Comparison of ENCODE assay signal across 10 cellular contexts in the genomic region with DNA sequence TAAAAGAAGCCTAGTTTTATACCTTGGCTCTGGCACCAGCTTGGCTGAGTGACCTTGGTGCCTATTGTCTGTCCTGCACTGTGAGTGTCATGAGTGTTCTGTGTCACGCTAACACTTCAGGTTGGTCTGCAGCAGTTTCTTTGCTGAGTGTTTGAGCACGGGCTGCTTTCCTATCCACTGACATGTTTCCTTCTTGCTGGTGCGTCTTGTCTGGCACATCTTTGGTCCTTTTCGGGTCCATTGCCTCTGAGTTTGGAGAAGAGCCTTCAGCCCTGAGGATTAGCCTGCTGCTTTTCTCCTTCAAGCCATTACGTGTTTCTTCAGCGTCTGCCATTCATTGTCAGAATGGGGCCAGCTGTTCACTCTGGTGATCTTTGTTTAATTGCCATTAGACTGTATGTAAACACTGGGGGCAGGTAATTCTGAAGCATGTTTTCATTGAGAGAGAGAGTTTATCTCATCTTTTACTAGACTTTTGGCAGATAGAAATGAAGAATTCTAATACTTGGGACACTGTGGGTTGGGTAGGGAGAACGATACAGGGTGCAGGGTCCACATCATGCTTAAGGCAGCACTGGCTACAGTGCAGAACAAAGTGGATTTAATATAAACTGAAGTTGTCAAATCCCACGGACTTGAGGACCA. TPM values are rescaled to one million over a fixed set of nuclear protein-coding genes. Genes with fewer than 3 reads are reported as not detected.
A peak's percentile ranks its signal among the peaks of the same experiment; 100 is the strongest.
DNase-seq lines count a peak whose midpoint lies in the region; ATAC-seq and TF ChIP-seq lines count a peak whose summit lies in the region.
"Had no signal": no experiment of that assay in that cellular context is flagged by ENCODE, and none has a peak within 500 bp of the region (broad histone marks: within the 10 kb centered on the region; RNA-seq: fewer than 3 reads in every experiment).

No MANE protein-coding gene starts in this region.

- peaks cover 4% of the 10 kb centered on the region; the same call in 1 of the 2 replicates for H3K9me1 ChIP-seq in IMR-90 (ENCODE audit: insufficient read depth, low read length)

- no peaks in the 10 kb centered on the region for H3K36me3 ChIP-seq in IMR-90 (ENCODE audit: control insufficient read depth, insufficient read depth, low read length)
- H3K36me3 ChIP-seq in PC-3 (ENCODE audit: low read depth, low read length): no peaks in the 10 kb centered on the region

- no peak overlapping the region for H3K9ac ChIP-seq in IMR-90 (ENCODE audit: low read depth, low read length)
- H3K9ac ChIP-seq in PC-3 (ENCODE audit: low read length): no peak overlapping the region

- H3K18ac ChIP-seq in IMR-90 (ENCODE audit: low read depth, low read length): peak overlapping the region; percentile 16

- peak overlapping the region; percentile 67 for H3K14ac ChIP-seq in IMR-90 (replicated peaks; ENCODE audit: low read depth, low read length)

- H2AK9ac ChIP-seq in IMR-90 (replicated peaks; ENCODE audit: low read depth, low read length, poor library complexity): peak overlapping the region; percentile 45

- peak overlapping the region; percentile 5 to 69; a peak in 1 of 4 replicates for H4K8ac ChIP-seq in IMR-90 (ENCODE audit: low read depth in 2 of 2, low read length in 2 of 2)

- H3K27me3 Mint-ChIP-seq in nephron progenitor cell (ENCODE audit: low read depth, poor library complexity): peaks cover 2% of the 10 kb centered on the region

- H3K27ac ChIP-seq in IMR-90 (ENCODE audit: insufficient read depth, low read length): peak overlapping the region; percentile 23; the same call in 1 of the 2 replicates
- H3K27ac ChIP-seq in PC-3 (ENCODE audit: low read length): no peak overlapping the region

- H3K4me3 Mint-ChIP-seq in nephron progenitor cell: no peak overlapping the region
- H3K4me3 Mint-ChIP-seq: immature natural killer cell had no signal

- peak overlapping the region; percentile 44 for H3K4me2 ChIP-seq in IMR-90 (ENCODE audit: low read depth, low read length)
- peak overlapping the region; percentile 18 for H3K4me2 ChIP-seq in PC-3 (ENCODE audit: low read length)

- CTCF ChIA-PET in IMR-90 (lab: Yijun Ruan, JAX): no interaction called here
- CTCF ChIA-PET in PC-3 (lab: Charles Lee): no interaction called here

- intact Hi-C loops in IMR-90 (cut with micrococcal nuclease) (loop anchor here (5.0 kb wide), 1 partner anchor 65 kb away; no protein-coding TSS in a partner anchor), PC-3 (cut with micrococcal nuclease) (no loop called here), Right ventricle myocardium superior (cut with DNase I) (no loop called here), sciatic nerve (cut with DNase I) (no loop called here)

- no peak overlapping the region for H3K4me3 ChIP-seq in IMR-90 (ENCODE audit: insufficient read depth, low read depth, low read length)
- no peak overlapping the region for H3K4me3 ChIP-seq in PC-3 (ENCODE audit: low read length)
- H3K4me3 ChIP-seq: K562 had no signal

- peak overlapping the region; percentile 2 for H2BK5ac ChIP-seq in IMR-90 (ENCODE audit: low read depth, low read length, poor library complexity, severe bottlenecking)

- 18% methylated on average over 3 of the region's 8 CpGs; no CpG with 5 or more reads in 1 of the 2 experiments for WGBS in IMR-90 (ENCODE audit: extremely low coverage in 2 of 2, insufficient read length in 1 of 2), 2 experiments

- ATAC-seq in IMR-90 (ENCODE audit: low read depth) (peak; percentile 21; the same call in 1 of the 2 replicates), PC-3 (no peak), Right ventricle myocardium superior (ENCODE audit: poor library complexity) (peak; percentile 94), sciatic nerve (peak; percentile 38), HG02759 (IDR thresholded peaks at IDR 0.05; ENCODE audit: unreplicated experiment) (no peak)
- ATAC-seq: K562 had no signal

- DNase-seq in IMR-90 (peak; percentile 8), PC-3 (no peak), Right ventricle myocardium superior (peak; percentile 44), sciatic nerve (ENCODE audit: low spot score) (no peak), HCEC 1CT (no peak), nephron progenitor cell (no peak)
- DNase-seq in activated CD4-positive, alpha-beta T cell treated with anti-CD3 and anti-CD28 coated beads, Interleukin-2, amount 50 U/mL, for 1 hour: no peak
- DNase-seq: immature natural killer cell had no signal

- H2AK5ac ChIP-seq in IMR-90 (ENCODE audit: low read depth, low read length): peak overlapping the region; percentile 87; the same call in 1 of the 2 replicates

- peak overlapping the region; percentile 88 for H2BK20ac ChIP-seq in IMR-90 (ENCODE audit: low read depth, low read length)

- H3K9me2 ChIP-seq in PC-3 (replicated peaks; ENCODE audit: low read length): no peaks in the 10 kb centered on the region

- H2AFZ ChIP-seq in IMR-90 (replicated peaks; ENCODE audit: low read length, poor library complexity) (peak overlapping the region; percentile 83), PC-3 (ENCODE audit: low read length) (peak overlapping the region; percentile 38)

- dilution Hi-C loops in IMR-90 (cut with HindIII; ENCODE audit: low sequenced_read_pairs, unreplicated experiment): no loop called here

- no peaks in the 10 kb centered on the region for H3K9me3 Mint-ChIP-seq in nephron progenitor cell
- H3K9me3 Mint-ChIP-seq: immature natural killer cell had no signal

- no peaks in the 10 kb centered on the region for H3F3A ChIP-seq in PC-3 (ENCODE audit: low read length, unreplicated experiment)

- TF ChIP-seq RAD21 in IMR-90 (IDR thresholded peaks at IDR 0.05; ENCODE audit: low read length): no peak

- peaks cover 29% of the 10 kb centered on the region for H3K4me1 Mint-ChIP-seq in nephron progenitor cell
- H3K4me1 Mint-ChIP-seq: immature natural killer cell had no signal

- H4K20me1 ChIP-seq in IMR-90 (ENCODE audit: insufficient read depth, low read length) (no peaks in the 10 kb centered on the region), PC-3 (ENCODE audit: low read length) (no peaks in the 10 kb centered on the region)

- no peak overlapping the region for H3K56ac ChIP-seq in IMR-90 (ENCODE audit: extremely low read depth, insufficient read depth, low read length)

- H3K79me2 ChIP-seq in PC-3 (ENCODE audit: low read length): no peaks in the 10 kb centered on the region

- no peaks in the 10 kb centered on the region; a peak in 1 of 4 replicates for H3K79me1 ChIP-seq in IMR-90 (ENCODE audit: low read depth in 1 of 2, low read length in 2 of 2)

- TF ChIP-seq POLR2A in IMR-90 (IDR thresholded peaks at IDR 0.05; ENCODE audit: low read depth, low read length): no peak

- H2BK15ac ChIP-seq in IMR-90 (ENCODE audit: low read depth, low read length): peak overlapping the region; percentile 39; the same call in 2 of the 3 replicates

- peak overlapping the region; percentile 6 for H4K5ac ChIP-seq in IMR-90 (ENCODE audit: low read depth, low read length)

- POLR2A ChIA-PET in IMR-90 (lab: Charles Lee; ENCODE audit: unreplicated experiment): no interaction called here
- POLR2A ChIA-PET in PC-3 (lab: Charles Lee; ENCODE audit: unreplicated experiment): no interaction called here

- no peak overlapping the region for H3K27ac Mint-ChIP-seq in nephron progenitor cell
- H3K27ac Mint-ChIP-seq: immature natural killer cell had no signal

- peak overlapping the region; percentile 92 for H3K4ac ChIP-seq in IMR-90 (ENCODE audit: low read depth, low read length)

- no peaks in the 10 kb centered on the region for H3K27me3 ChIP-seq in IMR-90 (ENCODE audit: control insufficient read depth, insufficient read depth, low read length)
- no peaks in the 10 kb centered on the region for H3K27me3 ChIP-seq in PC-3 (ENCODE audit: low read length)

- in situ Hi-C loops in IMR-90 (cut with MboI; ENCODE audit: low sequenced_read_pairs): no loop called here

- BruUV-seq in IMR-90 (replicated peaks; lab: Mats Ljungman, UMichigan): no TSS peak
- BruUV-seq in PC-3 (replicated peaks; lab: Mats Ljungman, UMichigan): no TSS peak

- H4K91ac ChIP-seq in IMR-90 (ENCODE audit: insufficient read depth, low read depth, low read length): peak overlapping the region; percentile 54; the same call in 1 of the 2 replicates

- H3K9me3 ChIP-seq in IMR-90 (ENCODE audit: control insufficient read depth, insufficient read depth, low read length) (no peaks in the 10 kb centered on the region), PC-3 (ENCODE audit: low read length) (no peaks in the 10 kb centered on the region)

- TF ChIP-seq CTCF in IMR-90 (conservative IDR thresholded peaks at IDR 0.05; ENCODE audit: low read depth, low read length): no peak
- TF ChIP-seq CTCF in PC-3 (conservative IDR thresholded peaks at IDR 0.05; ENCODE audit: low read depth, low read length): no peak
- no peak for TF ChIP-seq CTCF in nephron progenitor cell (IDR thresholded peaks at IDR 0.05)

- peak overlapping the region; percentile 96 for H2BK120ac ChIP-seq in IMR-90 (ENCODE audit: low read depth, low read length)

- H3K23ac ChIP-seq in IMR-90 (ENCODE audit: low read depth, low read length): peak overlapping the region; percentile 89; the same call in 1 of the 2 replicates

- H3K36me3 Mint-ChIP-seq in nephron progenitor cell (ENCODE audit: low read depth): peaks cover 19% of the 10 kb centered on the region

- H3K4me1 ChIP-seq in IMR-90 (ENCODE audit: control insufficient read depth, insufficient read depth, low read length) (peaks cover 5% of the 10 kb centered on the region), PC-3 (ENCODE audit: insufficient read depth, low read length) (peaks cover 8% of the 10 kb centered on the region; the same call in 1 of the 2 replicates)

TF ChIP-seq in IMR-90, 13 proteins besides CTCF, POLR2A, EP300 and RAD21:
- TF ChIP-seq MAZ (IDR thresholded peaks at IDR 0.05; ENCODE audit: borderline replicate concordance, low read depth, low read length) (no peak), CHD1 (IDR thresholded peaks at IDR 0.05; ENCODE audit: low read depth, low read length) (no peak), FOS (IDR thresholded peaks at IDR 0.05; ENCODE audit: low read depth, low read length) (no peak), BHLHE40 (IDR thresholded peaks at IDR 0.05; ENCODE audit: low read depth, low read length) (no peak), MXI1 (IDR thresholded peaks at IDR 0.05; ENCODE audit: borderline replicate concordance, low read depth, low read length) (no peak), RCOR1 (IDR thresholded peaks at IDR 0.05; ENCODE audit: insufficient replicate concordance, low read length) (no peak)
TF ChIP-seq in IMR-90: peak in this region for 0.

RNA-seq across cellular contexts. Expression of a gene that starts 55.5 kb away (rescaled TPM):
- total RNA-seq in IMR-90 (2012; rRNA removed) (17.5 and 21.1 TPM in 2 replicates), PC-3 (2014; rRNA removed) (10.6 and 14.9 TPM in 2 replicates), Right ventricle myocardium superior (21.7 TPM), sciatic nerve (24.6 TPM)
- polyA plus RNA-seq in IMR-90 (2012; rRNA removed): 10.3 and 12.7 TPM in 2 replicates
- 5.9 and 6.3 TPM in 2 replicates for polyA plus RNA-seq in IMR-90 (2012; cell fraction: cytosol; rRNA removed)
- polyA plus RNA-seq in IMR-90 (2012; cell fraction: nucleus; rRNA removed; ENCODE audit: low replicate concordance): 1.9 and 12.6 TPM in 2 replicates

RNA-seq across cellular contexts. Expression of a gene that starts 57.4 kb away (rescaled TPM):
- total RNA-seq in IMR-90 (2012; rRNA removed): 28.3 and 29.8 TPM in 2 replicates
- polyA plus RNA-seq in IMR-90 (2012; rRNA removed): 5.2 and 7.8 TPM in 2 replicates
- 2.1 and 3.0 TPM in 2 replicates for polyA plus RNA-seq in IMR-90 (2012; cell fraction: cytosol; rRNA removed)
- polyA plus RNA-seq in IMR-90 (2012; cell fraction: nucleus; rRNA removed; ENCODE audit: low replicate concordance): 6.6 and 9.5 TPM in 2 replicates
- 8.2 and 10.4 TPM in 2 replicates for total RNA-seq in PC-3 (2014; rRNA removed)
- total RNA-seq in Right ventricle myocardium superior: 8.7 TPM
- 26.7 TPM for total RNA-seq in sciatic nerve

Comparison
In these comparisons a context has a peak if more than half of its experiments do, and no peak if none do; other contexts are left out.
1. ATAC-seq: peak in IMR-90 (single experiment), Right ventricle myocardium superior (single experiment) and sciatic nerve (single experiment); none in PC-3 (single experiment) and HG02759 (single experiment).
2. DNase-seq: peak in IMR-90 (single experiment) and Right ventricle myocardium superior (single experiment); none in PC-3 (single experiment), sciatic nerve (single experiment), HCEC 1CT (single experiment), nephron progenitor cell (single experiment) and activated CD4-positive, alpha-beta T cell treated with anti-CD3 and anti-CD28 coated beads, Interleukin-2, amount 50 U/mL, for 1 hour (single experiment).